In genomic region chr13:110715395-110716234, GRCh38 we compare ENCODE assay signal across 8 cellular contexts. TPM values are rescaled to one million over a fixed set of nuclear protein-coding genes. Genes with fewer than 3 reads are reported as not detected.
DNase-seq lines count a peak whose midpoint lies in the region; FAIRE-seq and TF ChIP-seq lines count a peak whose summit lies in the region.

No MANE protein-coding gene starts in this region.

- peak overlapping the region; percentile 100 for H3K27ac Mint-ChIP-seq in nephron progenitor cell
- H3K27ac Mint-ChIP-seq in stimulated activated naive CD8-positive, alpha-beta T cell treated with anti-CD3 and anti-CD28 coated beads, Interleukin-15, Interleukin-2, amounts not matched to agents 100 ng/mL and 50 ng/mL, for 24 hours = peak overlapping the region; percentile 95

- peak; percentile 100 for DNase-seq in HCEC 1CT
- peak; percentile 98 for DNase-seq in MG63
- DNase-seq in SHP77 treated with DMSO at 0.1 percent for 48 hours (lab: John Stamatoyannopoulos, UW) = peak; percentile 100
- peak; percentile 96 for DNase-seq in activated gamma-delta T cell treated with Interleukin-2 at 50 U/mL for 16 hours
- peak; percentile 99 for DNase-seq in fibroblast of the conjunctiva (ENCODE audit: low read depth)
- peak; percentile 96 for DNase-seq in nephron progenitor cell

- H3K4me3 ChIP-seq in MG63 = peak overlapping the region; percentile 85

- H3K36me3 Mint-ChIP-seq in nephron progenitor cell (ENCODE audit: low read depth) = peaks cover 21% of the 10 kb centered on the region
- peaks cover 22% of the 10 kb centered on the region for H3K36me3 Mint-ChIP-seq in stimulated activated naive CD8-positive, alpha-beta T cell treated with anti-CD3 and anti-CD28 coated beads, Interleukin-15, Interleukin-2, amounts not matched to agents 100 ng/mL and 50 ng/mL, for 24 hours (ENCODE audit: low read depth)

- H3K4me3 Mint-ChIP-seq in nephron progenitor cell = peak overlapping the region; percentile 98
- H3K4me3 Mint-ChIP-seq in stimulated activated naive CD8-positive, alpha-beta T cell treated with anti-CD3 and anti-CD28 coated beads, Interleukin-15, Interleukin-2, amounts not matched to agents 100 ng/mL and 50 ng/mL, for 24 hours = peak overlapping the region; percentile 96

- peaks cover 32% of the 10 kb centered on the region for H3K4me1 Mint-ChIP-seq in nephron progenitor cell
- peaks cover 33% of the 10 kb centered on the region for H3K4me1 Mint-ChIP-seq in stimulated activated naive CD8-positive, alpha-beta T cell treated with anti-CD3 and anti-CD28 coated beads, Interleukin-15, Interleukin-2, amounts not matched to agents 100 ng/mL and 50 ng/mL, for 24 hours (ENCODE audit: low read depth)

- H3K27me3 Mint-ChIP-seq in nephron progenitor cell (ENCODE audit: low read depth, poor library complexity) = no peaks in the 10 kb centered on the region
- H3K27me3 Mint-ChIP-seq in stimulated activated naive CD8-positive, alpha-beta T cell treated with anti-CD3 and anti-CD28 coated beads, Interleukin-15, Interleukin-2, amounts not matched to agents 100 ng/mL and 50 ng/mL, for 24 hours = no peaks in the 10 kb centered on the region

- H3K9me3 ChIP-seq in MG63 = no peaks in the 10 kb centered on the region

- no peak for TF ChIP-seq CTCF in nephron progenitor cell (IDR thresholded peaks at IDR 0.05)

- peaks cover 13% of the 10 kb centered on the region for H3K36me3 ChIP-seq in MG63

- FAIRE-seq in G401.6 (lab: Jason Lieb, UNC) = peak; percentile 99

- H3K27me3 ChIP-seq in MG63 = no peaks in the 10 kb centered on the region

- H3K9me3 Mint-ChIP-seq in nephron progenitor cell = peaks cover 10% of the 10 kb centered on the region
- H3K9me3 Mint-ChIP-seq in stimulated activated naive CD8-positive, alpha-beta T cell treated with anti-CD3 and anti-CD28 coated beads, Interleukin-15, Interleukin-2, amounts not matched to agents 100 ng/mL and 50 ng/mL, for 24 hours = no peaks in the 10 kb centered on the region

RNA-seq across cellular contexts. Expression of gene ING1, which starts 2.1 kb away (rescaled TPM):
- total RNA-seq in MG63 (2014; rRNA removed; shearing (Covaris generic); ENCODE audit: low replicate concordance) = 5.2 and 14.7 TPM in 2 replicates

RNA-seq across cellular contexts. Expression of gene CARS2, which starts 9.7 kb away (rescaled TPM):
- 147 and 177 TPM in 2 replicates for total RNA-seq in MG63 (2014; rRNA removed; shearing (Covaris generic); ENCODE audit: low replicate concordance)

Comparison
In these comparisons a context has a peak if more than half of its experiments do, and no peak if none do; other contexts are left out.
1. Peak in every context shown above with its lines: DNase-seq and H3K4me3 ChIP-seq.